Comparison of ENCODE assay signal across 1 cellular context in genomic region chr6:27791182-27791939, GRCh38.
TF ChIP-seq lines count a peak whose summit lies in the region.

No MANE protein-coding gene starts in this region.

TF ChIP-seq in HepG2, 621 proteins besides CTCF, POLR2A, EP300 and RAD21 (continued from another document and continues in another):
- TF ChIP-seq ZNF740 (CRISPR knock-in tag; IDR thresholded peaks at IDR 0.05) (no peak), ATF3 (CRISPR knock-in tag; IDR thresholded peaks at IDR 0.05) (peak; percentile 22; the same call in 1 of the 2 replicates), ISX (CRISPR knock-in tag; conservative IDR thresholded peaks at IDR 0.05) (no peak), RCOR2 (CRISPR knock-in tag; IDR thresholded peaks at IDR 0.05) (peak; percentile 59; the same call in 1 of the 2 replicates), ZNF260 (CRISPR knock-in tag; IDR thresholded peaks at IDR 0.05; ENCODE audit: borderline replicate concordance, low read depth) (no peak), ZKSCAN1 (IDR thresholded peaks at IDR 0.05; ENCODE audit: low read length) (no peak), ZNF687 (CRISPR knock-in tag; IDR thresholded peaks at IDR 0.05) (no peak), ZNF589 (CRISPR knock-in tag; conservative IDR thresholded peaks at IDR 0.05) (no peak), HOXA5 (CRISPR knock-in tag; IDR thresholded peaks at IDR 0.05) (peak; percentile 76; the same call in 1 of the 2 replicates), E2F1 (CRISPR knock-in tag; IDR thresholded peaks at IDR 0.05) (no peak), PPARG (CRISPR knock-in tag; conservative IDR thresholded peaks at IDR 0.05) (peak; percentile 32; the same call in 1 of the 2 replicates), PHB2 (IDR thresholded peaks at IDR 0.05; ENCODE audit: partially characterized antibody) (no peak), ZNF678 (CRISPR knock-in tag; IDR thresholded peaks at IDR 0.05) (no peak), CEBPG (CRISPR knock-in tag; IDR thresholded peaks at IDR 0.05) (peak; percentile 29), ZNF121 (CRISPR knock-in tag; IDR thresholded peaks at IDR 0.05) (no peak), ZNF17 (CRISPR knock-in tag; IDR thresholded peaks at IDR 0.05) (no peak), ZNF275 (CRISPR knock-in tag; IDR thresholded peaks at IDR 0.05; ENCODE audit: borderline replicate concordance) (no peak), GZF1 (CRISPR knock-in tag; IDR thresholded peaks at IDR 0.05) (0 out of 2 replicates have a peak, but pooled peaks have one; percentile 1), ZFAT (CRISPR knock-in tag; conservative IDR thresholded peaks at IDR 0.05) (no peak)
- TF ChIP-seq, protein P1, sequence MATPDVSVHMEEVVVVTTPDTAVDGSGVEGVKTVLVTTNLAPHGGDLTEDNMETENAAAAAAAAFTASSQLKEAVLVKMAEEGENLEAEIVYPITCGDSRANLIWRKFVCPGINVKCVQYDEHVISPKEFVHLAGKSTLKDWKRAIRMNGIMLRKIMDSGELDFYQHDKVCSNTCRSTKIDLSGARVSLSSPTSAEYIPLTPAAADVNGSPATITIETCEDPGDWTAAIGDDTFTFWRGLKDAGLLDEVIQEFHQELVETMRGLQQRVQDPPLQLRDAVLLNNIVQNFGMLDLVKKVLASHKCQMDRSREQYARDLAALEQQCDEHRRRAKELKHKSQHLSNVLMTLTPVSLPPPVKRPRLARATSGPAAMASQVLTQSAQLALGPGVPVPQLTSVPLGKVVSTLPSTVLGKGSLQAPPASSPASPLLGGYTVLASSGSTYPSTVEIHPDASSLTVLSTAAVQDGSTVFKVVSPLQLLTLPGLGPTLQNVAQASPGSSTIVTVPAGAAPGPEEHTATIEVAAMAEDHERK (CRISPR knock-in tag; IDR thresholded peaks at IDR 0.05; ENCODE audit: low read depth), result no peak
- TF ChIP-seq, protein P2, sequence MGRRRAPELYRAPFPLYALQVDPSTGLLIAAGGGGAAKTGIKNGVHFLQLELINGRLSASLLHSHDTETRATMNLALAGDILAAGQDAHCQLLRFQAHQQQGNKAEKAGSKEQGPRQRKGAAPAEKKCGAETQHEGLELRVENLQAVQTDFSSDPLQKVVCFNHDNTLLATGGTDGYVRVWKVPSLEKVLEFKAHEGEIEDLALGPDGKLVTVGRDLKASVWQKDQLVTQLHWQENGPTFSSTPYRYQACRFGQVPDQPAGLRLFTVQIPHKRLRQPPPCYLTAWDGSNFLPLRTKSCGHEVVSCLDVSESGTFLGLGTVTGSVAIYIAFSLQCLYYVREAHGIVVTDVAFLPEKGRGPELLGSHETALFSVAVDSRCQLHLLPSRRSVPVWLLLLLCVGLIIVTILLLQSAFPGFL (CRISPR knock-in tag; IDR thresholded peaks at IDR 0.05), result no peak
- TF ChIP-seq, protein P3, sequence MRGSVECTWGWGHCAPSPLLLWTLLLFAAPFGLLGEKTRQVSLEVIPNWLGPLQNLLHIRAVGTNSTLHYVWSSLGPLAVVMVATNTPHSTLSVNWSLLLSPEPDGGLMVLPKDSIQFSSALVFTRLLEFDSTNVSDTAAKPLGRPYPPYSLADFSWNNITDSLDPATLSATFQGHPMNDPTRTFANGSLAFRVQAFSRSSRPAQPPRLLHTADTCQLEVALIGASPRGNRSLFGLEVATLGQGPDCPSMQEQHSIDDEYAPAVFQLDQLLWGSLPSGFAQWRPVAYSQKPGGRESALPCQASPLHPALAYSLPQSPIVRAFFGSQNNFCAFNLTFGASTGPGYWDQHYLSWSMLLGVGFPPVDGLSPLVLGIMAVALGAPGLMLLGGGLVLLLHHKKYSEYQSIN (CRISPR knock-in tag; IDR thresholded peaks at IDR 0.05; ENCODE audit: borderline replicate concordance), result no peak
- TF ChIP-seq, protein P4, sequence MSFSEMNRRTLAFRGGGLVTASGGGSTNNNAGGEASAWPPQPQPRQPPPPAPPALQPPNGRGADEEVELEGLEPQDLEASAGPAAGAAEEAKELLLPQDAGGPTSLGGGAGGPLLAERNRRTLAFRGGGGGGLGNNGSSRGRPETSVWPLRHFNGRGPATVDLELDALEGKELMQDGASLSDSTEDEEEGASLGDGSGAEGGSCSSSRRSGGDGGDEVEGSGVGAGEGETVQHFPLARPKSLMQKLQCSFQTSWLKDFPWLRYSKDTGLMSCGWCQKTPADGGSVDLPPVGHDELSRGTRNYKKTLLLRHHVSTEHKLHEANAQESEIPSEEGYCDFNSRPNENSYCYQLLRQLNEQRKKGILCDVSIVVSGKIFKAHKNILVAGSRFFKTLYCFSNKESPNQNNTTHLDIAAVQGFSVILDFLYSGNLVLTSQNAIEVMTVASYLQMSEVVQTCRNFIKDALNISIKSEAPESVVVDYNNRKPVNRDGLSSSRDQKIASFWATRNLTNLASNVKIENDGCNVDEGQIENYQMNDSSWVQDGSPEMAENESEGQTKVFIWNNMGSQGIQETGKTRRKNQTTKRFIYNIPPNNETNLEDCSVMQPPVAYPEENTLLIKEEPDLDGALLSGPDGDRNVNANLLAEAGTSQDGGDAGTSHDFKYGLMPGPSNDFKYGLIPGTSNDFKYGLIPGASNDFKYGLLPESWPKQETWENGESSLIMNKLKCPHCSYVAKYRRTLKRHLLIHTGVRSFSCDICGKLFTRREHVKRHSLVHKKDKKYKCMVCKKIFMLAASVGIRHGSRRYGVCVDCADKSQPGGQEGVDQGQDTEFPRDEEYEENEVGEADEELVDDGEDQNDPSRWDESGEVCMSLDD (CRISPR knock-in tag; IDR thresholded peaks at IDR 0.05; ENCODE audit: borderline replicate concordance), result no peak
- TF ChIP-seq, protein P5, sequence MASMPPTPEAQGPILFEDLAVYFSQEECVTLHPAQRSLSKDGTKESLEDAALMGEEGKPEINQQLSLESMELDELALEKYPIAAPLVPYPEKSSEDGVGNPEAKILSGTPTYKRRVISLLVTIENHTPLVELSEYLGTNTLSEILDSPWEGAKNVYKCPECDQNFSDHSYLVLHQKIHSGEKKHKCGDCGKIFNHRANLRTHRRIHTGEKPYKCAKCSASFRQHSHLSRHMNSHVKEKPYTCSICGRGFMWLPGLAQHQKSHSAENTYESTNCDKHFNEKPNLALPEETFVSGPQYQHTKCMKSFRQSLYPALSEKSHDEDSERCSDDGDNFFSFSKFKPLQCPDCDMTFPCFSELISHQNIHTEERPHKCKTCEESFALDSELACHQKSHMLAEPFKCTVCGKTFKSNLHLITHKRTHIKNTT (CRISPR knock-in tag; IDR thresholded peaks at IDR 0.05), result no peak
- TF ChIP-seq, protein P6, sequence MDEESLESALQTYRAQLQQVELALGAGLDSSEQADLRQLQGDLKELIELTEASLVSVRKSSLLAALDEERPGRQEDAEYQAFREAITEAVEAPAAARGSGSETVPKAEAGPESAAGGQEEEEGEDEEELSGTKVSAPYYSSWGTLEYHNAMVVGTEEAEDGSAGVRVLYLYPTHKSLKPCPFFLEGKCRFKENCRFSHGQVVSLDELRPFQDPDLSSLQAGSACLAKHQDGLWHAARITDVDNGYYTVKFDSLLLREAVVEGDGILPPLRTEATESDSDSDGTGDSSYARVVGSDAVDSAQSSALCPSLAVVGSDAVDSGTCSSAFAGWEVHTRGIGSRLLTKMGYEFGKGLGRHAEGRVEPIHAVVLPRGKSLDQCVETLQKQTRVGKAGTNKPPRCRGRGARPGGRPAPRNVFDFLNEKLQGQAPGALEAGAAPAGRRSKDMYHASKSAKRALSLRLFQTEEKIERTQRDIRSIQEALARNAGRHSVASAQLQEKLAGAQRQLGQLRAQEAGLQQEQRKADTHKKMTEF (CRISPR knock-in tag; IDR thresholded peaks at IDR 0.05), result 0 out of 2 replicates have a peak, but pooled peaks have one; percentile 39
- TF ChIP-seq, protein P7, sequence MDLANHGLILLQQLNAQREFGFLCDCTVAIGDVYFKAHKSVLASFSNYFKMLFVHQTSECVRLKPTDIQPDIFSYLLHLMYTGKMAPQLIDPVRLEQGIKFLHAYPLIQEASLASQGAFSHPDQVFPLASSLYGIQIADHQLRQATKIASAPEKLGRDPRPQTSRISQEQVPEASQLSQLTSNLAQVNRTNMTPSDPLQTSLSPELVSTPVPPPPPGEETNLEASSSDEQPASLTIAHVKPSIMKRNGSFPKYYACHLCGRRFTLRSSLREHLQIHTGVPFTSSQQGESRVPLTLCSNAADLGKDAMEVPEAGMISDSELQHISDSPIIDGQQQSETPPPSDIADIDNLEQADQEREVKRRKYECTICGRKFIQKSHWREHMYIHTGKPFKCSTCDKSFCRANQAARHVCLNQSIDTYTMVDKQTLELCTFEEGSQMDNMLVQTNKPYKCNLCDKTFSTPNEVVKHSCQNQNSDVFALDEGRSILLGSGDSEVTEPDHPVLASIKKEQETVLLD (CRISPR knock-in tag; IDR thresholded peaks at IDR 0.05; ENCODE audit: low read depth), result no peak
- TF ChIP-seq, protein P8, sequence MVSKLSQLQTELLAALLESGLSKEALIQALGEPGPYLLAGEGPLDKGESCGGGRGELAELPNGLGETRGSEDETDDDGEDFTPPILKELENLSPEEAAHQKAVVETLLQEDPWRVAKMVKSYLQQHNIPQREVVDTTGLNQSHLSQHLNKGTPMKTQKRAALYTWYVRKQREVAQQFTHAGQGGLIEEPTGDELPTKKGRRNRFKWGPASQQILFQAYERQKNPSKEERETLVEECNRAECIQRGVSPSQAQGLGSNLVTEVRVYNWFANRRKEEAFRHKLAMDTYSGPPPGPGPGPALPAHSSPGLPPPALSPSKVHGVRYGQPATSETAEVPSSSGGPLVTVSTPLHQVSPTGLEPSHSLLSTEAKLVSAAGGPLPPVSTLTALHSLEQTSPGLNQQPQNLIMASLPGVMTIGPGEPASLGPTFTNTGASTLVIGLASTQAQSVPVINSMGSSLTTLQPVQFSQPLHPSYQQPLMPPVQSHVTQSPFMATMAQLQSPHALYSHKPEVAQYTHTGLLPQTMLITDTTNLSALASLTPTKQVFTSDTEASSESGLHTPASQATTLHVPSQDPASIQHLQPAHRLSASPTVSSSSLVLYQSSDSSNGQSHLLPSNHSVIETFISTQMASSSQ (IDR thresholded peaks at IDR 0.05; ENCODE audit: low read depth), result 0 out of 2 replicates have a peak, but pooled peaks have one; percentile 26
- TF ChIP-seq, protein P8 (CRISPR knock-in tag; IDR thresholded peaks at IDR 0.05; ENCODE audit: borderline replicate concordance), result no peak
